37 cellular contexts compared by ENCODE assay signal in the genomic region with DNA sequence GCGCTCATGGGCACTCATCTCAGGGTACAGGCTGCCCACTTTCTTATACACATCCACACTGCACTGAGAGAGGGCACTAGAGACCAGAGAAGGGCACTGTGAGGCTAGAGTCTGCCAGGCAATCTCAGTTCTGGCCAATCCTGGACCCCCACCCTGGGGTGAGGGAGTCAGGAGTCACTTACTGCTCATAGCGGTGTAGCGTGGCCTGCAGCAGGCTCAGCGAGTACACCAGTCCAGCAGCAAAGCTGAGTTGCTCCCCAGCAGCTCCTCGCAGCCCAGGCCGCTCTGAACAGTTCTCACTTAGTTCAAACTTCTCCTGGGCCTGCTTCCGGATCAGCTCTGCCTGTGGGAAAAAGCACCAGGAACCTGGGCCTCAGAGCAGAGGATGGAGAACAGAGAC.
"Had no signal": no experiment of that assay in that cellular context is flagged by ENCODE, and none has a peak within 500 bp of the region (broad histone marks: within the 10 kb centered on the region; RNA-seq: fewer than 3 reads in every experiment).

No MANE protein-coding gene starts in this region.

- H3K27me3 Mint-ChIP-seq: activated B cell treated with CpG ODN at 0.5 μM for 24 hours; activated CD4-positive, alpha-beta memory T cell treated with anti-CD3 and anti-CD28 coated beads for 36 hours; activated CD4-positive, alpha-beta T cell treated with anti-CD3 and anti-CD28 coated beads, Interleukin-2, amount 10 ng/mL, durations not matched to agents 24 days and 14 days; activated CD8-positive, alpha-beta T cell treated with anti-CD3 and anti-CD28 coated beads for 36 hours; activated naive CD8-positive, alpha-beta T cell treated with anti-CD3 and anti-CD28 coated beads for 36 hours; activated T-helper 17 cell treated with anti-CD3 and anti-CD28 coated beads, Interleukin-2, amount 50 U/mL, for 72 hours; brain; central memory CD8-positive, alpha-beta T cell; T-cell had no signal

- H3K4me1 ChIP-seq: ascending aorta had no signal

- H3K4me1 Mint-ChIP-seq: activated B cell treated with CpG ODN at 0.5 μM for 24 hours; activated CD4-positive, alpha-beta T cell treated with anti-CD3 and anti-CD28 coated beads, Interleukin-2, amount 10 ng/mL, durations not matched to agents 24 days and 14 days; activated naive CD8-positive, alpha-beta T cell treated with anti-CD3 and anti-CD28 coated beads for 36 hours; activated T-helper 17 cell treated with anti-CD3 and anti-CD28 coated beads, Interleukin-2, amount 50 U/mL, for 72 hours; T-cell had no signal

- H3K27ac ChIP-seq: adrenal gland, ascending aorta, cardiac muscle cell, VCaP had no signal

- FAIRE-seq: bronchial epithelial cell, TTC549 had no signal

- ATAC-seq: activated CD8-positive, alpha-beta T cell treated with anti-CD3 and anti-CD28 coated beads for 36 hours; activated naive CD4-positive, alpha-beta T cell treated with anti-CD3 and anti-CD28 coated beads, Interleukin-2, amount 50 U/mL, for 72 hours; activated T-cell treated with anti-CD3 and anti-CD28 coated beads, Interleukin-2, amount 50 U/mL, for 4 hours; activated T-cell treated with anti-CD3 and anti-CD28 coated beads, Interleukin-2, amount 50 U/mL, for 72 hours; activated T-helper 17 cell treated with anti-CD3 and anti-CD28 coated beads, Interleukin-2, amount 50 U/mL, for 72 hours; T-cell had no signal

- H3K9me3 Mint-ChIP-seq: activated B cell treated with CpG ODN at 0.5 μM for 24 hours; activated CD4-positive, alpha-beta memory T cell treated with anti-CD3 and anti-CD28 coated beads for 36 hours; activated CD4-positive, alpha-beta T cell treated with anti-CD3 and anti-CD28 coated beads, Interleukin-2, amount 10 ng/mL, durations not matched to agents 24 days and 14 days; activated CD8-positive, alpha-beta T cell treated with anti-CD3 and anti-CD28 coated beads for 36 hours; activated naive CD4-positive, alpha-beta T cell treated with anti-CD3 and anti-CD28 coated beads for 36 hours; activated naive CD4-positive, alpha-beta T cell treated with anti-CD3 and anti-CD28 coated beads, Interleukin-2, amount 50 U/mL, for 72 hours; activated naive CD8-positive, alpha-beta T cell treated with anti-CD3 and anti-CD28 coated beads for 36 hours; activated T-cell treated with anti-CD3 and anti-CD28 coated beads, Interleukin-2, amount 50 U/mL, for 4 hours; activated T-cell treated with anti-CD3 and anti-CD28 coated beads, Interleukin-2, amount 50 U/mL, for 72 hours; activated T-helper 1 cell treated with anti-CD3 and anti-CD28 coated beads, Interleukin-12 subunit alpha, Interleukin-12 subunit beta, Interleukin-2, Interleukin-4 antibody, amounts not matched to agents 30 ng/mL and 10 ng/mL and 1 ng/mL, durations not matched to agents 14 hours and 24 hours and 36 hours; activated T-helper 17 cell treated with anti-CD3 and anti-CD28 coated beads, Interleukin-2, amount 50 U/mL, for 72 hours; brain; central memory CD8-positive, alpha-beta T cell; T-cell; T-helper 2 cell treated with Interferon-gamma antibody and Interleukin-4, amounts not matched to agents 5 μg/mL and 100 μg/mL, for 36 hours had no signal

- H3K4me3 ChIP-seq: adrenal gland, ascending aorta, cardiac muscle cell had no signal

- H3K27me3 ChIP-seq: adrenal gland, ascending aorta, cardiac muscle cell had no signal

- DNase-seq: activated B cell treated with CpG ODN at 0.5 μM for 24 hours; activated CD4-positive, alpha-beta memory T cell treated with anti-CD3 and anti-CD28 coated beads for 36 hours; activated CD4-positive, alpha-beta T cell treated with anti-CD3 and anti-CD28 coated beads for 4 hours; activated CD4-positive, alpha-beta T cell treated with anti-CD3 and anti-CD28 coated beads, Interleukin-2, amount 10 ng/mL, durations not matched to agents 24 days and 14 days; activated CD4-positive, alpha-beta T cell treated with anti-CD3 and anti-CD28 coated beads, Interleukin-2, amount 50 U/mL, for 1 hour; activated CD4-positive, alpha-beta T cell treated with anti-CD3 and anti-CD28 coated beads, Interleukin-2, amount 50 U/mL, for 4 hours; activated CD4-positive, CD25-positive, alpha-beta regulatory T cell treated with anti-CD3 and anti-CD28 coated beads, Interleukin-2, amount 50 U/mL, for 72 hours; activated CD8-positive, alpha-beta memory T cell treated with anti-CD3 and anti-CD28 coated beads, Interleukin-2, amount 50 U/mL, for 4 hours; activated CD8-positive, alpha-beta T cell treated with anti-CD3 and anti-CD28 coated beads for 36 hours; activated effector memory CD4-positive, alpha-beta T cell treated with anti-CD3 and anti-CD28 coated beads, Interleukin-2, amount 50 U/mL, for 16 hours; activated gamma-delta T cell treated with Interleukin-2 at 50 U/mL for 16 hours; activated naive CD4-positive, alpha-beta T cell; activated naive CD4-positive, alpha-beta T cell treated with anti-CD3 and anti-CD28 coated beads for 36 hours; activated naive CD4-positive, alpha-beta T cell treated with anti-CD3 and anti-CD28 coated beads, Interleukin-2, amount 50 U/mL, for 16 hours; activated naive CD8-positive, alpha-beta T cell treated with anti-CD3 and anti-CD28 coated beads for 36 hours; activated T-cell treated with anti-CD3 and anti-CD28 coated beads for 4 hours; activated T-cell treated with anti-CD3 and anti-CD28 coated beads, Interleukin-2, amount 50 U/mL, for 1 hour; activated T-cell treated with anti-CD3 and anti-CD28 coated beads, Interleukin-2, amount 50 U/mL, for 4 hours; activated T-cell treated with anti-CD3 and anti-CD28 coated beads, Interleukin-2, amount 50 U/mL, for 72 hours; adrenal gland; amygdala; anterior cingulate cortex; caudate nucleus; T-cell; T-helper 2 cell; T-helper 9 cell had no signal

- H3K27ac Mint-ChIP-seq: activated B cell treated with CpG ODN at 0.5 μM for 24 hours; activated CD4-positive, alpha-beta memory T cell treated with anti-CD3 and anti-CD28 coated beads for 36 hours; activated CD8-positive, alpha-beta T cell treated with anti-CD3 and anti-CD28 coated beads for 36 hours; activated naive CD4-positive, alpha-beta T cell treated with anti-CD3 and anti-CD28 coated beads for 36 hours; activated naive CD8-positive, alpha-beta T cell treated with anti-CD3 and anti-CD28 coated beads for 36 hours; activated T-cell treated with anti-CD3 and anti-CD28 coated beads, Interleukin-2, amount 50 U/mL, for 72 hours; activated T-helper 1 cell treated with anti-CD3 and anti-CD28 coated beads, Interleukin-12 subunit alpha, Interleukin-12 subunit beta, Interleukin-2, Interleukin-4 antibody, amounts not matched to agents 30 ng/mL and 10 ng/mL and 1 ng/mL, durations not matched to agents 14 hours and 24 hours and 36 hours; activated T-helper 17 cell treated with anti-CD3 and anti-CD28 coated beads, Interleukin-2, amount 50 U/mL, for 72 hours; T-cell; T-helper 2 cell treated with Interferon-gamma antibody and Interleukin-4, amounts not matched to agents 5 μg/mL and 100 μg/mL, for 36 hours had no signal

- H3K9me3 ChIP-seq: adrenal gland, ascending aorta had no signal

- H3K4me3 Mint-ChIP-seq: activated B cell treated with CpG ODN at 0.5 μM for 24 hours; activated CD4-positive, alpha-beta memory T cell treated with anti-CD3 and anti-CD28 coated beads for 36 hours; activated CD4-positive, alpha-beta T cell treated with anti-CD3 and anti-CD28 coated beads, Interleukin-2, amount 10 ng/mL, durations not matched to agents 24 days and 14 days; activated CD8-positive, alpha-beta T cell treated with anti-CD3 and anti-CD28 coated beads for 36 hours; activated naive CD4-positive, alpha-beta T cell treated with anti-CD3 and anti-CD28 coated beads for 36 hours; activated naive CD8-positive, alpha-beta T cell treated with anti-CD3 and anti-CD28 coated beads for 36 hours; activated T-cell treated with anti-CD3 and anti-CD28 coated beads, Interleukin-2, amount 50 U/mL, for 4 hours; activated T-cell treated with anti-CD3 and anti-CD28 coated beads, Interleukin-2, amount 50 U/mL, for 72 hours; activated T-helper 1 cell treated with anti-CD3 and anti-CD28 coated beads, Interleukin-12 subunit alpha, Interleukin-12 subunit beta, Interleukin-2, Interleukin-4 antibody, amounts not matched to agents 30 ng/mL and 10 ng/mL and 1 ng/mL, durations not matched to agents 14 hours and 24 hours and 36 hours; activated T-helper 17 cell treated with anti-CD3 and anti-CD28 coated beads, Interleukin-2, amount 50 U/mL, for 72 hours; brain; central memory CD8-positive, alpha-beta T cell; T-cell; T-helper 2 cell treated with Interferon-gamma antibody and Interleukin-4, amounts not matched to agents 5 μg/mL and 100 μg/mL, for 36 hours had no signal
